8 cellular contexts compared by ENCODE assay signal in genomic region chr2:26309921-26310320, GRCh38. TPM values are rescaled to one million over a fixed set of nuclear protein-coding genes. Genes with fewer than 3 reads are reported as not detected.
"Had no signal": no experiment of that assay in that cellular context is flagged by ENCODE, and none has a peak within 500 bp of the region (broad histone marks: within the 10 kb centered on the region; RNA-seq: fewer than 3 reads in every experiment).

No MANE protein-coding gene starts in this region.

- H3K4me3 Mint-ChIP-seq: H9 had no signal

- H3K27ac ChIP-seq: GM23248 had no signal

- DNase-seq: GM23248, GOT3, H9, HCEC 1CT, IMR-90 had no signal

- H3K9me3 Mint-ChIP-seq: H9 had no signal

- H3K27ac Mint-ChIP-seq: H9 had no signal

- FAIRE-seq: H54, HTR-8/SVneo, K562 had no signal

- H2AFZ ChIP-seq: GM23248 had no signal

- H3K9ac ChIP-seq: GM23248 had no signal

- H3K4me3 ChIP-seq: GM23248, K562 had no signal

- ATAC-seq: K562 had no signal

RNA-seq across cellular contexts. Expression of gene ADGRF3, which starts 36.7 kb away (rescaled TPM):
- total RNA-seq: GM23248, IMR-90 had no signal
